ENCODE assay signal across 1 cellular context in genomic region chr10:52440612-52441285, GRCh38.
TF ChIP-seq lines count a peak whose summit lies in the region.

No MANE protein-coding gene starts in this region.

TF ChIP-seq in IMR-90, 13 proteins besides CTCF, POLR2A, EP300 and RAD21:
- TF ChIP-seq RCOR1 (IDR thresholded peaks at IDR 0.05; ENCODE audit: insufficient replicate concordance, low read length) (no peak), MXI1 (IDR thresholded peaks at IDR 0.05; ENCODE audit: borderline replicate concordance, low read depth, low read length) (no peak), RFX5 (IDR thresholded peaks at IDR 0.05; ENCODE audit: low read depth, low read length) (no peak), CHD1 (IDR thresholded peaks at IDR 0.05; ENCODE audit: low read depth, low read length) (no peak), FOS (IDR thresholded peaks at IDR 0.05; ENCODE audit: low read depth, low read length) (no peak), BHLHE40 (IDR thresholded peaks at IDR 0.05; ENCODE audit: low read depth, low read length) (no peak), SMC3 (IDR thresholded peaks at IDR 0.05; ENCODE audit: low read depth, low read length) (no peak), MAZ (IDR thresholded peaks at IDR 0.05; ENCODE audit: borderline replicate concordance, low read depth, low read length) (no peak), ELK1 (IDR thresholded peaks at IDR 0.05; ENCODE audit: borderline replicate concordance, low read depth, low read length) (no peak), CEBPB (IDR thresholded peaks at IDR 0.05; ENCODE audit: low read depth, low read length) (no peak)
- TF ChIP-seq, protein P1, sequence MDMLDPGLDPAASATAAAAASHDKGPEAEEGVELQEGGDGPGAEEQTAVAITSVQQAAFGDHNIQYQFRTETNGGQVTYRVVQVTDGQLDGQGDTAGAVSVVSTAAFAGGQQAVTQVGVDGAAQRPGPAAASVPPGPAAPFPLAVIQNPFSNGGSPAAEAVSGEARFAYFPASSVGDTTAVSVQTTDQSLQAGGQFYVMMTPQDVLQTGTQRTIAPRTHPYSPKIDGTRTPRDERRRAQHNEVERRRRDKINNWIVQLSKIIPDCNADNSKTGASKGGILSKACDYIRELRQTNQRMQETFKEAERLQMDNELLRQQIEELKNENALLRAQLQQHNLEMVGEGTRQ (IDR thresholded peaks at IDR 0.05; ENCODE audit: low read depth, low read length) = no peak
